ENCODE assay signal across 8 cellular contexts in genomic region chr17:67390006-67390645, GRCh38. TPM values are rescaled to one million over a fixed set of nuclear protein-coding genes. Genes with fewer than 3 reads are reported as not detected.
DNase-seq lines count a peak whose midpoint lies in the region; ATAC-seq and TF ChIP-seq lines count a peak whose summit lies in the region.

No MANE protein-coding gene starts in this region.

- H3K79me2 ChIP-seq in SK-N-SH (ENCODE audit: insufficient read depth) (peaks cover 63% of the 10 kb centered on the region), PC-9 (ENCODE audit: low read depth) (peaks cover 5% of the 10 kb centered on the region; the same call in 1 of the 2 replicates)

- H3K9me3 ChIP-seq in SK-N-SH = no peaks in the 10 kb centered on the region
- no peaks in the 10 kb centered on the region for H3K9me3 ChIP-seq in PC-9 (ENCODE audit: insufficient read depth, low read depth)
- H3K9me3 ChIP-seq in skeletal muscle tissue (ENCODE audit: control insufficient read depth in 3 of 3, low read length in 3 of 3) = peaks cover 0 to under 1% (median 0%) of the 10 kb centered on the region in 3 donors

- H3K36me3 ChIP-seq in SK-N-SH (replicated peaks in 1 of 2; ENCODE audit: control insufficient read depth in 1 of 2, insufficient read depth in 2 of 2, low read length in 1 of 2) = no peaks in the 10 kb centered on the region
- no peaks in the 10 kb centered on the region for H3K36me3 ChIP-seq in PC-9 (ENCODE audit: low read depth)
- no peaks in the 10 kb centered on the region for H3K36me3 ChIP-seq in skeletal muscle tissue (ENCODE audit: control insufficient read depth in 3 of 3, insufficient read depth in 3 of 3, low read length in 3 of 3)

- H3K4me3 ChIP-seq in SK-N-SH (ENCODE audit: low read depth in 2 of 2, low read length in 1 of 2) (no peak overlapping the region), PC-9 (no peak overlapping the region; the same call in 1 of the 2 replicates), skeletal muscle tissue (ENCODE audit: low read length in 3 of 3) (no peak overlapping the region)

- H3K4me2 ChIP-seq in SK-N-SH (peak overlapping the region; percentile 54), PC-9 (peak overlapping the region; percentile 68)

- no peak for TF ChIP-seq RAD21 in SK-N-SH (IDR thresholded peaks at IDR 0.05; ENCODE audit: low read length)

- H2AFZ ChIP-seq in SK-N-SH (ENCODE audit: low read depth) = no peak overlapping the region
- no peak overlapping the region for H2AFZ ChIP-seq in PC-9

- H3K9me2 ChIP-seq in SK-N-SH (no peaks in the 10 kb centered on the region), PC-9 (ENCODE audit: insufficient read depth) (no peaks in the 10 kb centered on the region)

- H3K4me1 ChIP-seq in SK-N-SH (ENCODE audit: control insufficient read depth in 1 of 2, insufficient read depth in 2 of 2, low read depth in 1 of 2, low read length in 1 of 2) (peaks cover 11 to 17% of the 10 kb centered on the region in 2 experiments), PC-9 (replicated peaks; ENCODE audit: insufficient read depth) (peaks cover 28% of the 10 kb centered on the region), skeletal muscle tissue (ENCODE audit: control insufficient read depth in 3 of 3, insufficient read depth in 3 of 3, low read length in 3 of 3) (peaks cover 4 to 15% (median 9%) of the 10 kb centered on the region in 3 donors)

- POLR2A ChIA-PET in SK-N-SH (lab: Yijun Ruan, JAX) (no interaction called here), PC-9 (lab: Charles Lee; ENCODE audit: unreplicated experiment) (no interaction called here)

- H3K9ac ChIP-seq in SK-N-SH = peak overlapping the region; percentile 45; the same call in 1 of the 2 replicates
- H3K9ac ChIP-seq in skeletal muscle tissue (ENCODE audit: low read depth in 1 of 3, low read length in 3 of 3) = no peak overlapping the region

- TF ChIP-seq CTCF in SK-N-SH (IDR thresholded peaks at IDR 0.05) (no peak), PC-9 (conservative IDR thresholded peaks at IDR 0.05) (no peak)

- H3F3A ChIP-seq in SK-N-SH (replicated peaks; ENCODE audit: insufficient read depth) (peaks cover 21% of the 10 kb centered on the region), PC-9 (ENCODE audit: insufficient read depth, low read depth) (peaks cover 27% of the 10 kb centered on the region)

- intact Hi-C loops in PC-9 (cut with micrococcal nuclease; ENCODE audit: unreplicated experiment) = loop anchor here (2.0 kb wide), 1 partner anchor 33 kb away; no protein-coding TSS in a partner anchor

- H3K27me3 ChIP-seq in SK-N-SH (ENCODE audit: insufficient read depth) (no peaks in the 10 kb centered on the region), PC-9 (ENCODE audit: insufficient read depth, low read depth) (no peaks in the 10 kb centered on the region), skeletal muscle tissue (ENCODE audit: control insufficient read depth in 3 of 3, insufficient read depth in 3 of 3, low read length in 3 of 3) (no peaks in the 10 kb centered on the region)

- no peak for DNase-seq in SK-N-SH
- DNase-seq in PC-9 = no peak

- TF ChIP-seq EP300 in SK-N-SH (IDR thresholded peaks at IDR 0.05; ENCODE audit: borderline replicate concordance in 1 of 2, low read depth in 1 of 2, low read length in 1 of 2) = no peak

- H4K20me1 ChIP-seq in SK-N-SH (ENCODE audit: insufficient read depth) = no peaks in the 10 kb centered on the region; the same call in 1 of the 2 replicates
- no peaks in the 10 kb centered on the region for H4K20me1 ChIP-seq in PC-9 (ENCODE audit: insufficient read depth)

- CTCF ChIA-PET in SK-N-SH (lab: Yijun Ruan, JAX) (interaction anchor here (1.2 to 7.3 kb wide), 8 partner anchors 14 to 300 kb away, joined by 3 to 234 read pairs (median 8); partner anchors contain the start of gene PITPNC1), PC-9 (lab: Charles Lee) (interaction anchor here (0.5 to 0.6 kb wide), 2 partner anchors 139 to 749 kb away, joined by 3 read pairs; no protein-coding TSS in a partner anchor)

- no peak; the same call in 1 of the 3 replicates for ATAC-seq in SK-N-SH treated with all-trans-retinoic acid at 6 μM for 48 hours
- peak; percentile 19 for ATAC-seq in esophagus mucosa
- no peak for ATAC-seq in GM19035 (IDR thresholded peaks at IDR 0.05; ENCODE audit: unreplicated experiment)
- no peak for ATAC-seq in GM19452 (IDR thresholded peaks at IDR 0.05; ENCODE audit: unreplicated experiment)
- ATAC-seq in HG03565 (IDR thresholded peaks at IDR 0.05; ENCODE audit: unreplicated experiment) = no peak

- BruUV-seq in PC-9 (replicated peaks; lab: Mats Ljungman, UMichigan) = no TSS peak

- H3K27ac ChIP-seq in SK-N-SH (ENCODE audit: low read depth in 2 of 2, low read length in 1 of 2) (peak overlapping the region in 1 of 2 experiments; percentile 93; a peak in 3 of 4 replicates), PC-9 (peak overlapping the region; percentile 81), skeletal muscle tissue (ENCODE audit: low read depth, low read length) (peak overlapping the region; percentile 31)

- WGBS in SK-N-SH (ENCODE audit: low lambda C conversion rate) = 87% methylated on average over 6 of the region's 6 CpGs

TF ChIP-seq in SK-N-SH, 30 proteins besides CTCF, POLR2A, EP300 and RAD21:
- TF ChIP-seq ELF1 (IDR thresholded peaks at IDR 0.05) = no peak
- no peak for TF ChIP-seq GATA2 (CRISPR knock-in tag; IDR thresholded peaks at IDR 0.05)
- TF ChIP-seq GABPA (IDR thresholded peaks at IDR 0.05; ENCODE audit: low read depth) = no peak
- no peak for TF ChIP-seq MEF2A (IDR thresholded peaks at IDR 0.05; ENCODE audit: borderline replicate concordance, low read depth)
- no peak for TF ChIP-seq YY1 (IDR thresholded peaks at IDR 0.05; ENCODE audit: low read depth)
- no peak for TF ChIP-seq FOXJ3 (CRISPR knock-in tag; IDR thresholded peaks at IDR 0.05)
- no peak for TF ChIP-seq RFX5 (IDR thresholded peaks at IDR 0.05; ENCODE audit: low read length)
- TF ChIP-seq USF1 (IDR thresholded peaks at IDR 0.05; ENCODE audit: borderline replicate concordance, low read depth) = no peak

TF ChIP-seq in SK-N-SH treated with all-trans-retinoic acid at 6 μM for 48 hours, 23 proteins besides CTCF, POLR2A, EP300 and RAD21 (continues in another document):
- TF ChIP-seq OSR1 (CRISPR knock-in tag; IDR thresholded peaks at IDR 0.05) (no peak), ZFP3 (CRISPR knock-in tag; IDR thresholded peaks at IDR 0.05) (no peak), ESRRG (CRISPR knock-in tag; IDR thresholded peaks at IDR 0.05) (no peak), ZC3H10 (CRISPR knock-in tag; IDR thresholded peaks at IDR 0.05) (no peak), TCF4 (CRISPR knock-in tag; IDR thresholded peaks at IDR 0.05; ENCODE audit: borderline replicate concordance) (no peak), CSDC2 (CRISPR knock-in tag; IDR thresholded peaks at IDR 0.05) (no peak), ARNTL (CRISPR knock-in tag; IDR thresholded peaks at IDR 0.05; ENCODE audit: borderline replicate concordance, low read depth) (no peak), ISL1 (CRISPR knock-in tag; IDR thresholded peaks at IDR 0.05) (no peak), PATZ1 (CRISPR knock-in tag; IDR thresholded peaks at IDR 0.05; ENCODE audit: borderline replicate concordance) (no peak), GLIS3 (CRISPR knock-in tag; IDR thresholded peaks at IDR 0.05) (no peak), TOX (CRISPR knock-in tag; IDR thresholded peaks at IDR 0.05; ENCODE audit: borderline replicate concordance) (no peak), ZNF8 (CRISPR knock-in tag; IDR thresholded peaks at IDR 0.05) (no peak), BACH2 (CRISPR knock-in tag; IDR thresholded peaks at IDR 0.05; ENCODE audit: borderline replicate concordance) (no peak), ZNF565 (CRISPR knock-in tag; conservative IDR thresholded peaks at IDR 0.05; ENCODE audit: low read depth) (no peak), CREB5 (CRISPR knock-in tag; IDR thresholded peaks at IDR 0.05; ENCODE audit: low read depth) (no peak)

RNA-seq across cellular contexts. Expression of gene PITPNC1, which starts 13.0 kb away (rescaled TPM):
- 14.0 and 18.4 TPM in 2 replicates for polyA plus RNA-seq in SK-N-SH (2012; rRNA removed)
- 23.1 and 29.2 TPM in 2 replicates for polyA plus RNA-seq in SK-N-SH (2012; cell fraction: cytosol; rRNA removed)
- polyA plus RNA-seq in SK-N-SH (2012; cell fraction: nucleus; rRNA removed) = 10.6 and 14.8 TPM in 2 replicates
- total RNA-seq in PC-9 (2021) (6.0 and 7.1 TPM in 2 replicates), esophagus mucosa (16.0 TPM), skeletal muscle tissue (9.4 TPM)

RNA-seq across cellular contexts. Expression of gene PSMD12, which starts 23.7 kb away (rescaled TPM):
- 29.1 and 31.4 TPM in 2 replicates for polyA plus RNA-seq in SK-N-SH (2012; rRNA removed)
- polyA plus RNA-seq in SK-N-SH (2012; cell fraction: cytosol; rRNA removed) = 42.1 and 54.1 TPM in 2 replicates
- 10.5 and 23.5 TPM in 2 replicates for polyA plus RNA-seq in SK-N-SH (2012; cell fraction: nucleus; rRNA removed)
- 46.8 and 80.5 TPM in 2 replicates for total RNA-seq in PC-9 (2021)
- total RNA-seq in esophagus mucosa = 40.3 TPM
- 21.4 TPM for total RNA-seq in skeletal muscle tissue
